ENCODE assay signal across 8 cellular contexts in genomic region chr7:132580717-132581285, GRCh38. TPM values are rescaled to one million over a fixed set of nuclear protein-coding genes. Genes with fewer than 3 reads are reported as not detected.
A peak's percentile ranks its signal among the peaks of the same experiment; 100 is the strongest.
DNase-seq lines count a peak whose midpoint lies in the region; ATAC-seq and TF ChIP-seq lines count a peak whose summit lies in the region.

No MANE protein-coding gene starts in this region.

- H3K27ac ChIP-seq in CD8-positive, alpha-beta T cell (ENCODE audit: low read depth, low read length), result no peak overlapping the region
- H3K27ac ChIP-seq in SJCRH30 (no peak overlapping the region), cardiac muscle cell (no peak overlapping the region), aorta (ENCODE audit: low read depth in 1 of 2, low read length in 2 of 2) (no peak overlapping the region)

- POLR2A ChIA-PET in CD8-positive, alpha-beta T cell (lab: Charles Lee), result interaction anchor here (0.9 to 1.3 kb wide), 2 partner anchors 187 to 262 kb away, joined by 3 to 7 read pairs; no protein-coding TSS in a partner anchor

- H3K4me3 ChIP-seq in CD8-positive, alpha-beta T cell (ENCODE audit: low read depth, low read length), result no peak overlapping the region
- no peak overlapping the region for H3K4me3 ChIP-seq in MG63
- H3K4me3 ChIP-seq in SJCRH30, result no peak overlapping the region
- no peak overlapping the region for H3K4me3 ChIP-seq in cardiac muscle cell
- H3K4me3 ChIP-seq in aorta (ENCODE audit: low read length in 2 of 2), result no peak overlapping the region

- no peak overlapping the region for H3K4me3 Mint-ChIP-seq in CD8-positive, alpha-beta T cell

- no peaks in the 10 kb centered on the region for H3K36me3 Mint-ChIP-seq in CD8-positive, alpha-beta T cell
- H3K36me3 Mint-ChIP-seq in activated naive CD4-positive, alpha-beta T cell treated with anti-CD3 and anti-CD28 coated beads, Interleukin-2, amount 50 U/mL, for 72 hours, result no peaks in the 10 kb centered on the region

- H3K27me3 ChIP-seq in CD8-positive, alpha-beta T cell (ENCODE audit: insufficient read depth, low read length), result peaks cover 3% of the 10 kb centered on the region
- peaks cover 12% of the 10 kb centered on the region for H3K27me3 ChIP-seq in MG63
- H3K27me3 ChIP-seq in SJCRH30, result no peaks in the 10 kb centered on the region
- H3K27me3 ChIP-seq in cardiac muscle cell, result peaks cover 72% of the 10 kb centered on the region
- H3K27me3 ChIP-seq in aorta (ENCODE audit: control insufficient read depth in 1 of 2, insufficient read depth in 2 of 2, low read length in 1 of 2), result no peaks in the 10 kb centered on the region

- no peak overlapping the region for H3K27ac Mint-ChIP-seq in CD8-positive, alpha-beta T cell
- H3K27ac Mint-ChIP-seq in activated naive CD4-positive, alpha-beta T cell treated with anti-CD3 and anti-CD28 coated beads, Interleukin-2, amount 50 U/mL, for 72 hours, result no peak overlapping the region

- 3 to 4% methylated on average over 4 of the region's 4 CpGs for WGBS in aorta, 2 donors

- peak; percentile 87 for TF ChIP-seq CTCF in CD8-positive, alpha-beta T cell (IDR thresholded peaks at IDR 0.05)
- peak; percentile 70 for TF ChIP-seq CTCF in cardiac muscle cell (IDR thresholded peaks at IDR 0.05; ENCODE audit: low read depth, low read length)

- H3K27me3 Mint-ChIP-seq in CD8-positive, alpha-beta T cell (ENCODE audit: low read depth), result peaks cover 27% of the 10 kb centered on the region

- peak; percentile 39 to 83 (median 64) for DNase-seq in CD8-positive, alpha-beta T cell
- DNase-seq in MG63 (peak; percentile 38), SJCRH30 (peak; percentile 76 to 90), cardiac muscle cell (ENCODE audit: low read depth in 1 of 2, low spot score in 1 of 2) (peak; percentile 86 to 88), pulmonary artery endothelial cell (ENCODE audit: low read depth, low spot score) (peak; percentile 49), aorta (peak; percentile 75 to 85)
- DNase-seq in activated naive CD4-positive, alpha-beta T cell treated with anti-CD3 and anti-CD28 coated beads, Interleukin-2, amount 50 U/mL, for 72 hours (ENCODE audit: low spot score in 2 of 2), result peak in 1 of 2 donors; percentile 76

- ATAC-seq in CD8-positive, alpha-beta T cell, result peak; percentile 82
- ATAC-seq in GM21360 (IDR thresholded peaks at IDR 0.05; ENCODE audit: unreplicated experiment) (peak; percentile 51), aorta (ENCODE audit: low FRiP score) (peak; percentile 69)
- peak; percentile 80 to 84 for ATAC-seq in activated naive CD4-positive, alpha-beta T cell treated with anti-CD3 and anti-CD28 coated beads, Interleukin-2, amount 50 U/mL, for 72 hours

- H3K9me3 Mint-ChIP-seq in CD8-positive, alpha-beta T cell, result no peaks in the 10 kb centered on the region
- H3K9me3 Mint-ChIP-seq in activated naive CD4-positive, alpha-beta T cell treated with anti-CD3 and anti-CD28 coated beads, Interleukin-2, amount 50 U/mL, for 72 hours, result no peaks in the 10 kb centered on the region

- peaks cover 10% of the 10 kb centered on the region for H3K4me1 Mint-ChIP-seq in CD8-positive, alpha-beta T cell (ENCODE audit: low read depth)

- CTCF ChIA-PET in CD8-positive, alpha-beta T cell (lab: Charles Lee), result interaction anchor here (0.6 to 8.9 kb wide), 56 partner anchors 8 to 1061 kb away, joined by 3 to 247 read pairs (median 4); no protein-coding TSS in a partner anchor

- intact Hi-C loops in CD8-positive, alpha-beta T cell (cut with DNase I, micrococcal nuclease), result loop anchor here (1.0 to 2.0 kb wide), 3 partner anchors 186 to 892 kb away; no protein-coding TSS in a partner anchor
- intact Hi-C loops in aorta (cut with DNase I), result loop anchor here (2.0 to 5.0 kb wide), 4 partner anchors 262 to 894 kb away; no protein-coding TSS in a partner anchor

- no peaks in the 10 kb centered on the region for H3K36me3 ChIP-seq in CD8-positive, alpha-beta T cell (ENCODE audit: insufficient read depth, low read length)
- H3K36me3 ChIP-seq in MG63 (no peaks in the 10 kb centered on the region), SJCRH30 (no peaks in the 10 kb centered on the region), cardiac muscle cell (no peaks in the 10 kb centered on the region), aorta (ENCODE audit: control insufficient read depth in 1 of 2, insufficient read depth in 2 of 2, low read length in 1 of 2) (no peaks in the 10 kb centered on the region)

- H3K4me1 ChIP-seq in CD8-positive, alpha-beta T cell (ENCODE audit: insufficient read depth, low read length), result peaks cover 11% of the 10 kb centered on the region
- H3K4me1 ChIP-seq in SJCRH30 (no peaks in the 10 kb centered on the region), cardiac muscle cell (ENCODE audit: low read depth) (no peaks in the 10 kb centered on the region), aorta (ENCODE audit: control insufficient read depth in 1 of 2, insufficient read depth in 2 of 2, low read length in 2 of 2) (no peaks in the 10 kb centered on the region)

- no peaks in the 10 kb centered on the region for H3K9me3 ChIP-seq in CD8-positive, alpha-beta T cell (ENCODE audit: low read length)
- H3K9me3 ChIP-seq in MG63, result no peaks in the 10 kb centered on the region
- no peaks in the 10 kb centered on the region for H3K9me3 ChIP-seq in SJCRH30 (replicated peaks)
- H3K9me3 ChIP-seq in cardiac muscle cell (ENCODE audit: low read depth), result no peaks in the 10 kb centered on the region
- H3K9me3 ChIP-seq in aorta (ENCODE audit: control insufficient read depth, low read length), result no peaks in the 10 kb centered on the region

RNA-seq across cellular contexts. Expression of gene PLXNA4, which starts 4.5 kb away (rescaled TPM):
- 1 to 10 TPM; 1.6 to 2.1 TPM for total RNA-seq in CD8-positive, alpha-beta T cell
- not detected in 2 replicates for total RNA-seq in MG63 (2014; rRNA removed; shearing (Covaris generic); ENCODE audit: low replicate concordance)
- total RNA-seq in SJCRH30 (2014; rRNA removed; shearing (Covaris generic)), result 11.2 and 11.5 TPM in 2 replicates
- total RNA-seq in activated naive CD4-positive, alpha-beta T cell treated with anti-CD3 and anti-CD28 coated beads, Interleukin-2, amount 50 U/mL, for 72 hours, result under 1 TPM; 0.06 to 0.41 TPM
- total RNA-seq in cardiac muscle cell (19.0 and 33.3 TPM in 2 replicates), pulmonary artery endothelial cell (12.5 and 15.5 TPM in 2 replicates), aorta (10 to 100 TPM; 22.7 to 30.1 TPM)
- polyA plus RNA-seq in cardiac muscle cell (7.3 and 15.6 TPM in 2 replicates), aorta (1 to 10 TPM in 1 of 2 donors, under 1 TPM in 1; 0.59 to 1.3 TPM)
